8 cellular contexts compared by ENCODE assay signal in genomic region chr5:81850932-81851331, GRCh38.
DNase-seq lines count a peak whose midpoint lies in the region; ATAC-seq, FAIRE-seq and TF ChIP-seq lines count a peak whose summit lies in the region.

No MANE protein-coding gene starts in this region.

- H3K9ac ChIP-seq in endothelial cell of umbilical vein (replicated peaks; ENCODE audit: extremely low read depth, insufficient read depth, low read length), result no peak overlapping the region

- H3K4me2 ChIP-seq in PC-9 (peak overlapping the region; percentile 80), endothelial cell of umbilical vein (ENCODE audit: insufficient read depth, low read length) (peak overlapping the region; percentile 73)

- no peaks in the 10 kb centered on the region for H3K27me3 ChIP-seq in CD4-positive, alpha-beta T cell (ENCODE audit: control insufficient read depth, insufficient read depth, low read length)
- H3K27me3 ChIP-seq in PC-9 (ENCODE audit: insufficient read depth, low read depth), result no peaks in the 10 kb centered on the region
- H3K27me3 ChIP-seq in endothelial cell of umbilical vein (ENCODE audit: control insufficient read depth in 2 of 2, insufficient read depth in 2 of 2, low read length in 2 of 2), result no peaks in the 10 kb centered on the region
- no peaks in the 10 kb centered on the region for H3K27me3 ChIP-seq in neuron (ENCODE audit: insufficient read depth, low read length)

- no peak for ATAC-seq in CD4-positive, alpha-beta T cell (ENCODE audit: poor library complexity)
- ATAC-seq in GM19455 (IDR thresholded peaks at IDR 0.05; ENCODE audit: unreplicated experiment), result no peak

- no peaks in the 10 kb centered on the region for H4K20me1 ChIP-seq in PC-9 (ENCODE audit: insufficient read depth)
- no peaks in the 10 kb centered on the region for H4K20me1 ChIP-seq in endothelial cell of umbilical vein (replicated peaks; ENCODE audit: control insufficient read depth, extremely low read depth, insufficient read depth, low read length)

- H3K9me3 ChIP-seq in CD4-positive, alpha-beta T cell (ENCODE audit: control insufficient read depth, low read length), result no peaks in the 10 kb centered on the region
- H3K9me3 ChIP-seq in PC-9 (ENCODE audit: insufficient read depth, low read depth) (no peaks in the 10 kb centered on the region), endothelial cell of umbilical vein (replicated peaks; ENCODE audit: control insufficient read depth, insufficient read depth, low read length) (no peaks in the 10 kb centered on the region), neuron (ENCODE audit: low read length) (no peaks in the 10 kb centered on the region)

- dilution Hi-C loops in endothelial cell of umbilical vein (cut with MboI; ENCODE audit: extremely low pct_ligation_motif_present, low sequenced_read_pairs), result no loop called here

- TF ChIP-seq CTCF in CD4-positive, alpha-beta T cell (IDR thresholded peaks at IDR 0.05), result no peak
- TF ChIP-seq CTCF in PC-9 (conservative IDR thresholded peaks at IDR 0.05), result no peak
- no peak for TF ChIP-seq CTCF in endothelial cell of umbilical vein (IDR thresholded peaks at IDR 0.05; ENCODE audit: extremely low read depth in 1 of 2, insufficient read depth in 1 of 2, low read depth in 1 of 2, low read length in 2 of 2)

- peaks cover 18% of the 10 kb centered on the region for H3F3A ChIP-seq in PC-9 (ENCODE audit: insufficient read depth, low read depth)

- intact Hi-C loops in CD4-positive, alpha-beta T cell (cut with DNase I, micrococcal nuclease), result loop anchor here (1.0 to 10.0 kb wide), 6 partner anchors 100 to 546 kb away; partner anchors contain the start of genes SSBP2 (in 2 of the 2), RPS23 (in 1 of the 2) and ZCCHC9 (in 1 of the 2)
- intact Hi-C loops in PC-9 (cut with micrococcal nuclease; ENCODE audit: unreplicated experiment) (loop anchor here (1.0 to 2.0 kb wide), 6 partner anchors 64 to 426 kb away; partner anchors contain the start of genes ATG10 and SSBP2), endothelial cell of umbilical vein (cut with micrococcal nuclease) (loop anchor here (1.0 to 5.0 kb wide), 9 partner anchors 64 to 549 kb away; partner anchors contain the start of genes SSBP2 and ZCCHC9)

- BruUV-seq in PC-9 (replicated peaks; lab: Mats Ljungman, UMichigan), result no TSS peak
- BruUV-seq in endothelial cell of umbilical vein (replicated peaks; lab: Mats Ljungman, UMichigan), result no TSS peak

- H3K79me2 ChIP-seq in PC-9 (ENCODE audit: low read depth), result no peaks in the 10 kb centered on the region
- H3K79me2 ChIP-seq in endothelial cell of umbilical vein (ENCODE audit: control insufficient read depth, insufficient read depth, low read length), result no peaks in the 10 kb centered on the region

- peaks cover 4% of the 10 kb centered on the region for H3K36me3 Mint-ChIP-seq in CD4-positive, alpha-beta T cell (ENCODE audit: low read depth)

- no peak for TF ChIP-seq POLR2A in endothelial cell of umbilical vein (IDR thresholded peaks at IDR 0.05; ENCODE audit: low read depth, low read length)

- peaks cover 38% of the 10 kb centered on the region for H3K4me1 ChIP-seq in PC-9 (replicated peaks; ENCODE audit: insufficient read depth)
- H3K4me1 ChIP-seq in endothelial cell of umbilical vein (ENCODE audit: control insufficient read depth, extremely low read depth, insufficient read depth, low read length), result peaks cover 10% of the 10 kb centered on the region
- H3K4me1 ChIP-seq in neuron (ENCODE audit: insufficient read depth, low read length), result peaks cover 81% of the 10 kb centered on the region

- no peaks in the 10 kb centered on the region for H3K27me3 Mint-ChIP-seq in CD4-positive, alpha-beta T cell

- H3K4me3 Mint-ChIP-seq in CD4-positive, alpha-beta T cell, result peak overlapping the region; percentile 97

- CTCF ChIA-PET in CD4-positive, alpha-beta T cell (lab: Charles Lee), result interaction anchor here (0.9 to 2.7 kb wide), 3 partner anchors 13 to 426 kb away, joined by 3 to 16 read pairs (median 11); partner anchors contain the start of gene SSBP2
- CTCF ChIA-PET in PC-9 (lab: Charles Lee) (no interaction called here), endothelial cell of umbilical vein (lab: Charles Lee) (interaction anchor here (0.7 to 5.7 kb wide), 16 partner anchors 10 to 425 kb away, joined by 3 to 89 read pairs (median 7); partner anchors contain the start of gene SSBP2)

- peaks cover 56% of the 10 kb centered on the region for H3K4me1 Mint-ChIP-seq in CD4-positive, alpha-beta T cell (ENCODE audit: low read depth)

- no peaks in the 10 kb centered on the region for H3K9me3 Mint-ChIP-seq in CD4-positive, alpha-beta T cell

- peak overlapping the region; percentile 52; the same call in 1 of the 2 replicates for H3K4me3 ChIP-seq in PC-9
- peak overlapping the region in 1 of 3 experiments; percentile 54 for H3K4me3 ChIP-seq in endothelial cell of umbilical vein (replicated peaks in 1 of 3; ENCODE audit: insufficient read depth in 1 of 3, low read depth in 1 of 3, low read length in 3 of 3)
- peak overlapping the region; percentile 91 for H3K4me3 ChIP-seq in neuron (ENCODE audit: low read length)

- H2AFZ ChIP-seq in PC-9 (peak overlapping the region; percentile 72), endothelial cell of umbilical vein (ENCODE audit: low read depth, low read length) (peak overlapping the region; percentile 92), neuron (ENCODE audit: low read depth, low read length) (peak overlapping the region; percentile 39)

- H3K27ac Mint-ChIP-seq in CD4-positive, alpha-beta T cell, result peak overlapping the region; percentile 96

- H3K36me3 ChIP-seq in PC-9 (ENCODE audit: low read depth) (no peaks in the 10 kb centered on the region), endothelial cell of umbilical vein (ENCODE audit: control insufficient read depth in 2 of 2, extremely low read depth in 1 of 2, insufficient read depth in 2 of 2, low read length in 2 of 2) (no peaks in the 10 kb centered on the region), neuron (ENCODE audit: insufficient read depth, low read length) (no peaks in the 10 kb centered on the region)

- H3K9me1 ChIP-seq in endothelial cell of umbilical vein (replicated peaks; ENCODE audit: control insufficient read depth, extremely low read depth, insufficient read depth, low read length), result no peaks in the 10 kb centered on the region

- no peaks in the 10 kb centered on the region for H3K9me2 ChIP-seq in PC-9 (ENCODE audit: insufficient read depth)

- POLR2A ChIA-PET in CD4-positive, alpha-beta T cell (lab: Charles Lee), result interaction anchor here (0.9 to 7.5 kb wide), 20 partner anchors 10 to 427 kb away, joined by 3 to 383 read pairs (median 7); partner anchors contain the start of genes ATG10, RPS23 and SSBP2
- POLR2A ChIA-PET in PC-9 (lab: Charles Lee; ENCODE audit: unreplicated experiment) (interaction anchor here (2.4 kb wide), 1 partner anchor 100 kb away, joined by 50 read pairs; the partner anchor contains the start of gene SSBP2), endothelial cell of umbilical vein (lab: Charles Lee) (interaction anchor here (1.7 kb wide), 1 partner anchor 100 kb away, joined by 37 read pairs; the partner anchor contains the start of gene SSBP2)

- no peak for DNase-seq in CD4-positive, alpha-beta T cell
- DNase-seq in PC-9, result no peak
- no peak for DNase-seq in endothelial cell of umbilical vein (ENCODE audit: low read depth, low spot score)
- no peak for DNase-seq in NCI-H2029 (lab: John Stamatoyannopoulos, UW)
- no peak for DNase-seq in NCI-H146 (lab: John Stamatoyannopoulos, UW)
- no peak for DNase-seq in DMS79 (lab: John Stamatoyannopoulos, UW)

- FAIRE-seq in endothelial cell of umbilical vein (lab: Jason Lieb, UNC), result no peak

- peak overlapping the region; percentile 51 for H3K27ac ChIP-seq in CD4-positive, alpha-beta T cell (ENCODE audit: low read depth, low read length)
- peak overlapping the region; percentile 76 for H3K27ac ChIP-seq in PC-9
- H3K27ac ChIP-seq in endothelial cell of umbilical vein (ENCODE audit: insufficient read depth, low read depth, low read length), result no peak overlapping the region

TF ChIP-seq in endothelial cell of umbilical vein, 7 proteins besides CTCF, POLR2A, EP300 and RAD21:
- TF ChIP-seq EZH2 (IDR thresholded peaks at IDR 0.05; ENCODE audit: borderline replicate concordance, low read depth, low read length, severe bottlenecking) (no peak), JUN (IDR thresholded peaks at IDR 0.05; ENCODE audit: borderline replicate concordance, insufficient read depth, insufficient read length, low read depth) (no peak), GATA2 (IDR thresholded peaks at IDR 0.05; ENCODE audit: insufficient read depth, insufficient read length, low read depth, low read length) (no peak), FOS (IDR thresholded peaks at IDR 0.05; ENCODE audit: borderline replicate concordance, insufficient read depth, low read length) (no peak), POLR2AphosphoS5 (IDR thresholded peaks at IDR 0.05; ENCODE audit: insufficient read depth, low read depth, low read length) (no peak)
TF ChIP-seq in endothelial cell of umbilical vein: peak in this region for 0.

Comparison
In these comparisons a context has a peak if more than half of its experiments do, and no peak if none do; other contexts are left out.
1. H2AFZ ChIP-seq: peak in every context shown above with its lines; median percentile 92 in endothelial cell of umbilical vein; 72 in PC-9; 39 in neuron.